38 cellular contexts compared by ENCODE assay signal in genomic region chr12:23708185-23708837, GRCh38.
"Had no signal": no experiment of that assay in that cellular context is flagged by ENCODE, and none has a peak within 500 bp of the region (broad histone marks: within the 10 kb centered on the region; RNA-seq: fewer than 3 reads in every experiment).

No MANE protein-coding gene starts in this region.

- H3K27ac Mint-ChIP-seq: activated B cell treated with CpG ODN at 0.5 μM for 24 hours; activated CD4-positive, alpha-beta memory T cell treated with anti-CD3 and anti-CD28 coated beads for 36 hours; activated CD4-positive, alpha-beta T cell treated with anti-CD3 and anti-CD28 coated beads, Interleukin-2, amount 10 ng/mL, durations not matched to agents 24 days and 14 days; activated CD8-positive, alpha-beta T cell treated with anti-CD3 and anti-CD28 coated beads for 36 hours; activated naive CD4-positive, alpha-beta T cell treated with anti-CD3 and anti-CD28 coated beads, Interleukin-2, amount 10 ng/mL, durations not matched to agents 7 days and 5 days; activated naive CD4-positive, alpha-beta T cell treated with anti-CD3 and anti-CD28 coated beads, Interleukin-2, amount 50 U/mL, for 24 hours; activated naive CD8-positive, alpha-beta T cell; activated naive CD8-positive, alpha-beta T cell treated with anti-CD3 and anti-CD28 coated beads, Interleukin-2, amount 10 ng/mL, durations not matched to agents 7 days and 5 days; activated naive CD8-positive, alpha-beta T cell treated with anti-CD3 and anti-CD28 coated beads, Interleukin-2, amount 50 U/mL, for 24 hours; activated T-cell treated with anti-CD3 and anti-CD28 coated beads, Interleukin-2, amount 50 U/mL, for 72 hours; activated T-helper 1 cell treated with anti-CD3 and anti-CD28 coated beads, Interleukin-12 subunit alpha, Interleukin-12 subunit beta, Interleukin-2, Interleukin-4 antibody, amounts not matched to agents 30 ng/mL and 10 ng/mL and 1 ng/mL, durations not matched to agents 14 hours and 24 hours and 36 hours; activated T-helper 17 cell treated with anti-CD3 and anti-CD28 coated beads, Interleukin-2, amount 50 U/mL, for 72 hours; brain; T-helper 1 cell treated with Interleukin-12 subunit alpha and Interleukin-12 subunit beta and Interleukin-4 antibody, amounts not matched to agents 30 μg/mL and 1 μg/mL, for 36 hours; T-helper 2 cell treated with Interferon-gamma antibody and Interleukin-4, amounts not matched to agents 5 μg/mL and 100 μg/mL, for 36 hours had no signal

- H3K4me3 ChIP-seq: ascending aorta, cardiac muscle cell had no signal

- H3K36me3 Mint-ChIP-seq: activated CD4-positive, alpha-beta memory T cell treated with anti-CD3 and anti-CD28 coated beads for 36 hours; activated naive CD4-positive, alpha-beta T cell treated with anti-CD3 and anti-CD28 coated beads, Interleukin-2, amount 10 ng/mL, durations not matched to agents 7 days and 5 days; activated naive CD4-positive, alpha-beta T cell treated with anti-CD3 and anti-CD28 coated beads, Interleukin-2, amount 50 U/mL, for 24 hours; activated naive CD8-positive, alpha-beta T cell; activated naive CD8-positive, alpha-beta T cell treated with anti-CD3 and anti-CD28 coated beads, Interleukin-2, amount 10 ng/mL, durations not matched to agents 7 days and 5 days had no signal

- H3K36me3 ChIP-seq: ascending aorta, cardiac muscle cell had no signal

- H3K27ac ChIP-seq: ascending aorta, cardiac muscle cell, VCaP had no signal

- H3K27me3 Mint-ChIP-seq: activated B cell treated with CpG ODN at 0.5 μM for 24 hours; activated CD4-positive, alpha-beta memory T cell treated with anti-CD3 and anti-CD28 coated beads for 36 hours; activated CD4-positive, alpha-beta T cell treated with anti-CD3 and anti-CD28 coated beads, Interleukin-2, amount 10 ng/mL, durations not matched to agents 24 days and 14 days; activated CD8-positive, alpha-beta T cell treated with anti-CD3 and anti-CD28 coated beads for 36 hours; activated naive CD4-positive, alpha-beta T cell treated with anti-CD3 and anti-CD28 coated beads, Interleukin-2, amount 10 ng/mL, durations not matched to agents 7 days and 5 days; activated naive CD4-positive, alpha-beta T cell treated with anti-CD3 and anti-CD28 coated beads, Interleukin-2, amount 50 U/mL, for 24 hours; activated naive CD8-positive, alpha-beta T cell; activated naive CD8-positive, alpha-beta T cell treated with anti-CD3 and anti-CD28 coated beads, Interleukin-2, amount 10 ng/mL, durations not matched to agents 7 days and 5 days; activated naive CD8-positive, alpha-beta T cell treated with anti-CD3 and anti-CD28 coated beads, Interleukin-2, amount 50 U/mL, for 24 hours; activated T-helper 17 cell treated with anti-CD3 and anti-CD28 coated beads, Interleukin-2, amount 50 U/mL, for 72 hours; brain; central memory CD8-positive, alpha-beta T cell had no signal

- H3K4me1 ChIP-seq: ascending aorta had no signal

- H3K4me1 Mint-ChIP-seq: activated B cell treated with CpG ODN at 0.5 μM for 24 hours; activated CD4-positive, alpha-beta T cell treated with anti-CD3 and anti-CD28 coated beads, Interleukin-2, amount 10 ng/mL, durations not matched to agents 24 days and 14 days; activated naive CD4-positive, alpha-beta T cell treated with anti-CD3 and anti-CD28 coated beads, Interleukin-2, amount 10 ng/mL, durations not matched to agents 7 days and 5 days; activated naive CD4-positive, alpha-beta T cell treated with anti-CD3 and anti-CD28 coated beads, Interleukin-2, amount 50 U/mL, for 24 hours; activated naive CD8-positive, alpha-beta T cell treated with anti-CD3 and anti-CD28 coated beads, Interleukin-2, amount 10 ng/mL, durations not matched to agents 7 days and 5 days; activated naive CD8-positive, alpha-beta T cell treated with anti-CD3 and anti-CD28 coated beads, Interleukin-2, amount 50 U/mL, for 24 hours; activated T-helper 17 cell treated with anti-CD3 and anti-CD28 coated beads, Interleukin-2, amount 50 U/mL, for 72 hours; central memory CD8-positive, alpha-beta T cell had no signal

- H3K9me3 ChIP-seq: ascending aorta had no signal

- FAIRE-seq: bronchial epithelial cell, TTC549 had no signal

- H3K27me3 ChIP-seq: ascending aorta, cardiac muscle cell had no signal

- ATAC-seq: activated CD8-positive, alpha-beta T cell treated with anti-CD3 and anti-CD28 coated beads for 36 hours; activated naive CD8-positive, alpha-beta T cell treated with anti-CD3 and anti-CD28 coated beads, Interleukin-2, amount 50 U/mL, for 24 hours; activated T-cell treated with anti-CD3 and anti-CD28 coated beads, Interleukin-2, amount 50 U/mL, for 4 hours; activated T-cell treated with anti-CD3 and anti-CD28 coated beads, Interleukin-2, amount 50 U/mL, for 72 hours; activated T-helper 17 cell treated with anti-CD3 and anti-CD28 coated beads, Interleukin-2, amount 50 U/mL, for 72 hours had no signal

- H3K4me3 Mint-ChIP-seq: activated B cell treated with CpG ODN at 0.5 μM for 24 hours; activated CD4-positive, alpha-beta memory T cell treated with anti-CD3 and anti-CD28 coated beads for 36 hours; activated CD4-positive, alpha-beta T cell treated with anti-CD3 and anti-CD28 coated beads, Interleukin-2, amount 10 ng/mL, durations not matched to agents 24 days and 14 days; activated CD8-positive, alpha-beta T cell treated with anti-CD3 and anti-CD28 coated beads for 36 hours; activated naive CD4-positive, alpha-beta T cell treated with anti-CD3 and anti-CD28 coated beads, Interleukin-2, amount 10 ng/mL, durations not matched to agents 7 days and 5 days; activated naive CD4-positive, alpha-beta T cell treated with anti-CD3 and anti-CD28 coated beads, Interleukin-2, amount 50 U/mL, for 24 hours; activated naive CD8-positive, alpha-beta T cell; activated naive CD8-positive, alpha-beta T cell treated with anti-CD3 and anti-CD28 coated beads, Interleukin-2, amount 10 ng/mL, durations not matched to agents 7 days and 5 days; activated naive CD8-positive, alpha-beta T cell treated with anti-CD3 and anti-CD28 coated beads, Interleukin-2, amount 50 U/mL, for 24 hours; activated T-cell treated with anti-CD3 and anti-CD28 coated beads, Interleukin-2, amount 50 U/mL, for 4 hours; activated T-cell treated with anti-CD3 and anti-CD28 coated beads, Interleukin-2, amount 50 U/mL, for 72 hours; activated T-helper 1 cell treated with anti-CD3 and anti-CD28 coated beads, Interleukin-12 subunit alpha, Interleukin-12 subunit beta, Interleukin-2, Interleukin-4 antibody, amounts not matched to agents 30 ng/mL and 10 ng/mL and 1 ng/mL, durations not matched to agents 14 hours and 24 hours and 36 hours; activated T-helper 17 cell treated with anti-CD3 and anti-CD28 coated beads, Interleukin-2, amount 50 U/mL, for 72 hours; brain; central memory CD8-positive, alpha-beta T cell; T-helper 1 cell treated with Interleukin-12 subunit alpha and Interleukin-12 subunit beta and Interleukin-4 antibody, amounts not matched to agents 30 μg/mL and 1 μg/mL, for 36 hours; T-helper 2 cell treated with Interferon-gamma antibody and Interleukin-4, amounts not matched to agents 5 μg/mL and 100 μg/mL, for 36 hours had no signal

- H3K9me3 Mint-ChIP-seq: activated B cell treated with CpG ODN at 0.5 μM for 24 hours; activated CD4-positive, alpha-beta T cell treated with anti-CD3 and anti-CD28 coated beads, Interleukin-2, amount 10 ng/mL, durations not matched to agents 24 days and 14 days; activated naive CD4-positive, alpha-beta T cell treated with anti-CD3 and anti-CD28 coated beads, Interleukin-2, amount 10 ng/mL, durations not matched to agents 7 days and 5 days; activated naive CD4-positive, alpha-beta T cell treated with anti-CD3 and anti-CD28 coated beads, Interleukin-2, amount 50 U/mL, for 24 hours; activated naive CD8-positive, alpha-beta T cell treated with anti-CD3 and anti-CD28 coated beads, Interleukin-2, amount 50 U/mL, for 24 hours; activated T-helper 17 cell treated with anti-CD3 and anti-CD28 coated beads, Interleukin-2, amount 50 U/mL, for 72 hours; T-helper 1 cell treated with Interleukin-12 subunit alpha and Interleukin-12 subunit beta and Interleukin-4 antibody, amounts not matched to agents 30 μg/mL and 1 μg/mL, for 36 hours; T-helper 2 cell treated with Interferon-gamma antibody and Interleukin-4, amounts not matched to agents 5 μg/mL and 100 μg/mL, for 36 hours had no signal

- DNase-seq: activated B cell treated with CpG ODN at 0.5 μM for 24 hours; activated CD4-positive, alpha-beta memory T cell treated with anti-CD3 and anti-CD28 coated beads for 36 hours; activated CD4-positive, alpha-beta T cell treated with anti-CD3 and anti-CD28 coated beads for 4 hours; activated CD4-positive, alpha-beta T cell treated with anti-CD3 and anti-CD28 coated beads, Interleukin-2, amount 10 ng/mL, durations not matched to agents 24 days and 14 days; activated CD4-positive, alpha-beta T cell treated with anti-CD3 and anti-CD28 coated beads, Interleukin-2, amount 50 U/mL, for 1 hour; activated CD4-positive, alpha-beta T cell treated with anti-CD3 and anti-CD28 coated beads, Interleukin-2, amount 50 U/mL, for 4 hours; activated CD4-positive, CD25-positive, alpha-beta regulatory T cell treated with anti-CD3 and anti-CD28 coated beads, Interleukin-2, amount 50 U/mL, for 72 hours; activated CD8-positive, alpha-beta memory T cell treated with anti-CD3 and anti-CD28 coated beads, Interleukin-2, amount 50 U/mL, for 4 hours; activated CD8-positive, alpha-beta T cell treated with anti-CD3 and anti-CD28 coated beads for 36 hours; activated effector memory CD4-positive, alpha-beta T cell treated with anti-CD3 and anti-CD28 coated beads, Interleukin-2, amount 50 U/mL, for 16 hours; activated gamma-delta T cell treated with Interleukin-2 at 50 U/mL for 16 hours; activated naive CD4-positive, alpha-beta T cell; activated naive CD4-positive, alpha-beta T cell treated with anti-CD3 and anti-CD28 coated beads, Interleukin-2, amount 10 ng/mL, durations not matched to agents 7 days and 5 days; activated naive CD8-positive, alpha-beta T cell treated with anti-CD3 and anti-CD28 coated beads, Interleukin-2, amount 10 ng/mL, durations not matched to agents 7 days and 5 days; activated naive CD8-positive, alpha-beta T cell treated with anti-CD3 and anti-CD28 coated beads, Interleukin-2, amount 50 U/mL, for 24 hours; activated T-cell treated with anti-CD3 and anti-CD28 coated beads for 4 hours; activated T-cell treated with anti-CD3 and anti-CD28 coated beads, Interleukin-2, amount 50 U/mL, for 1 hour; activated T-cell treated with anti-CD3 and anti-CD28 coated beads, Interleukin-2, amount 50 U/mL, for 4 hours; activated T-cell treated with anti-CD3 and anti-CD28 coated beads, Interleukin-2, amount 50 U/mL, for 72 hours; amygdala; anterior cingulate cortex; caudate nucleus; cerebellar nuclear complex; T-helper 2 cell; T-helper 9 cell had no signal
